Comparison of ENCODE assay signal across 4 cellular contexts in genomic region chr6:46472243-46472642, GRCh38. TPM values are rescaled to one million over a fixed set of nuclear protein-coding genes. Genes with fewer than 3 reads are reported as not detected.
"Had no signal": no experiment of that assay in that cellular context is flagged by ENCODE, and none has a peak within 500 bp of the region (broad histone marks: within the 10 kb centered on the region; RNA-seq: fewer than 3 reads in every experiment).

No MANE protein-coding gene starts in this region.

- DNase-seq: GDM1, GF-D8 had no signal

- ATAC-seq: GM12878 had no signal

- H3K4me3 ChIP-seq: GM12878 had no signal

RNA-seq across cellular contexts. Expression of gene RCAN2, which starts 19.0 kb away (rescaled TPM):
- total RNA-seq: G401, GM12878 had no signal
